ENCODE assay signal across 21 cellular contexts in genomic region chr7:111982133-111982532, GRCh38.
"Had no signal": no experiment of that assay in that cellular context is flagged by ENCODE, and none has a peak within 500 bp of the region (broad histone marks: within the 10 kb centered on the region; RNA-seq: fewer than 3 reads in every experiment).

No MANE protein-coding gene starts in this region.

- H3K9me3 ChIP-seq: right lobe of liver, tibial nerve had no signal

- H3K4me1 Mint-ChIP-seq: activated CD4-positive, alpha-beta T cell treated with anti-CD3 and anti-CD28 coated beads for 36 hours had no signal

- H3K4me3 ChIP-seq: hepatocyte, right lobe of liver, tibial nerve had no signal

- H3K9me3 Mint-ChIP-seq: activated B cell treated with CpG ODN at 0.5 μM for 24 hours; activated naive CD4-positive, alpha-beta T cell treated with anti-CD3 and anti-CD28 coated beads, Interleukin-2, amount 50 U/mL, for 72 hours; activated T-cell treated with anti-CD3 and anti-CD28 coated beads, Interleukin-2, amount 50 U/mL, for 72 hours; nephron had no signal

- H3K4me3 Mint-ChIP-seq: activated B cell treated with CpG ODN at 0.5 μM for 24 hours; activated CD4-positive, alpha-beta T cell treated with anti-CD3 and anti-CD28 coated beads for 36 hours; activated T-cell treated with anti-CD3 and anti-CD28 coated beads, Interleukin-2, amount 50 U/mL, for 72 hours; nephron had no signal

- FAIRE-seq: endothelial cell of umbilical vein, keratinocyte had no signal

- H3K27me3 Mint-ChIP-seq: activated B cell treated with CpG ODN at 0.5 μM for 24 hours had no signal

- H3K4me1 ChIP-seq: right lobe of liver had no signal

- H3K27me3 ChIP-seq: hepatocyte, right lobe of liver, tibial nerve had no signal

- H3K27ac ChIP-seq: hepatocyte, right lobe of liver, tibial nerve had no signal

- H3K36me3 Mint-ChIP-seq: activated naive CD4-positive, alpha-beta T cell treated with anti-CD3 and anti-CD28 coated beads, Interleukin-2, amount 50 U/mL, for 72 hours had no signal

- DNase-seq: activated B cell treated with CpG ODN at 0.5 μM for 24 hours; activated CD4-positive, alpha-beta T cell treated with anti-CD3 and anti-CD28 coated beads for 36 hours; activated CD4-positive, alpha-beta T cell treated with anti-CD3 and anti-CD28 coated beads, Interleukin-2, amount 50 U/mL, for 4 hours; activated naive CD4-positive, alpha-beta T cell; activated T-cell treated with anti-CD3 and anti-CD28 coated beads for 4 hours; activated T-cell treated with anti-CD3 and anti-CD28 coated beads, Interleukin-2, amount 50 U/mL, for 72 hours; aorta; central memory CD4-positive, alpha-beta T cell; foreskin melanocyte; glutamatergic neuron; left colon; mammary epithelial cell; right lobe of liver; stimulated activated CD4-positive, alpha-beta T cell treated with anti-CD3 and anti-CD28 coated beads, Interleukin-2, amount 100 ng/mL, for 48 hours; stimulated activated naive CD4-positive, alpha-beta T cell treated with Interleukin-2 at 50 U/mL for 16 hours had no signal

- H3K27ac Mint-ChIP-seq: activated B cell treated with CpG ODN at 0.5 μM for 24 hours; activated CD4-positive, alpha-beta T cell treated with anti-CD3 and anti-CD28 coated beads for 36 hours; activated naive CD4-positive, alpha-beta T cell treated with anti-CD3 and anti-CD28 coated beads, Interleukin-2, amount 50 U/mL, for 72 hours; activated T-cell treated with anti-CD3 and anti-CD28 coated beads, Interleukin-2, amount 50 U/mL, for 72 hours had no signal
